16 cellular contexts compared by ENCODE assay signal in genomic region chr3:71088019-71088711, GRCh38.
DNase-seq lines count a peak whose midpoint lies in the region; ATAC-seq, FAIRE-seq and TF ChIP-seq lines count a peak whose summit lies in the region.
"Had no signal": no experiment of that assay in that cellular context is flagged by ENCODE, and none has a peak within 500 bp of the region (broad histone marks: within the 10 kb centered on the region; RNA-seq: fewer than 3 reads in every experiment).

No MANE protein-coding gene starts in this region.

- no peaks in the 10 kb centered on the region for H3K36me3 ChIP-seq in GM12878 (ENCODE audit: control insufficient read depth in 2 of 2, insufficient read depth in 2 of 2, low read length in 1 of 2)
- no peaks in the 10 kb centered on the region for H3K36me3 ChIP-seq in osteoblast (ENCODE audit: insufficient read depth, low read length)
- H3K36me3 ChIP-seq: vagina had no signal

- BruUV-seq in GM12878 (replicated peaks; lab: Mats Ljungman, UMichigan) = no TSS peak

- intact Hi-C loops in activated CD4-positive, alpha-beta T cell treated with anti-CD3 and anti-CD28 coated beads for 36 hours (cut with DNase I, micrococcal nuclease) = loop anchor here (5.0 kb wide), 3 partner anchors 294 to 404 kb away; no protein-coding TSS in a partner anchor
- intact Hi-C loops in GM12878 (cut with micrococcal nuclease; ENCODE audit: unreplicated experiment) = no loop called here

- no peak for ATAC-seq in activated CD4-positive, alpha-beta T cell treated with anti-CD3 and anti-CD28 coated beads for 36 hours
- ATAC-seq in GM12878 = no peak
- no peak for ATAC-seq in HG02970 (IDR thresholded peaks at IDR 0.05; ENCODE audit: low FRiP score, unreplicated experiment)
- no peak for ATAC-seq in HG02678 (IDR thresholded peaks at IDR 0.05; ENCODE audit: unreplicated experiment)

- peaks cover 34% of the 10 kb centered on the region for H3K4me1 ChIP-seq in GM12878 (ENCODE audit: control insufficient read depth, insufficient read depth, low read length)
- H3K4me1 ChIP-seq in osteoblast (ENCODE audit: insufficient read depth, low read length) = peaks cover 19% of the 10 kb centered on the region
- H3K4me1 ChIP-seq: parathyroid adenoma, vagina had no signal

- 0 out of 2 replicates have a peak overlapping the region, but pooled peaks have one; percentile 24 for H3K9ac ChIP-seq in GM12878 (ENCODE audit: control insufficient read depth, insufficient read depth, low read length)
- H3K9ac ChIP-seq: GM23248, parathyroid adenoma had no signal

- no peak for DNase-seq in activated CD4-positive, alpha-beta T cell treated with anti-CD3 and anti-CD28 coated beads for 36 hours
- no peak for DNase-seq in activated CD4-positive, alpha-beta T cell treated with anti-CD3 and anti-CD28 coated beads for 1 hour
- DNase-seq in NCI-H69 (lab: John Stamatoyannopoulos, UW) (peak; percentile 67), GM12878 (ENCODE audit: low read depth, low spot score) (no peak), osteoblast (ENCODE audit: insufficient read length, low spot score, missing footprints) (peak; percentile 72), NAMALWA (ENCODE audit: low spot score) (no peak)
- DNase-seq: DMS79, GM23248, hypothalamus, NCI-H1048, NCI-H2227 treated with DMSO at 0.1 percent for 48 hours, OCI-M1 had no signal

- H3K4me2 ChIP-seq in GM12878 (ENCODE audit: control insufficient read depth, insufficient read depth) (peak overlapping the region; percentile 79), osteoblast (ENCODE audit: insufficient read depth, low read length) (no peak overlapping the region)

- H3K4me3 ChIP-seq in GM12878 (no peak overlapping the region), osteoblast (ENCODE audit: insufficient read depth, low read length) (no peak overlapping the region)
- H3K4me3 ChIP-seq: GM23248, vagina had no signal

- H3K9me3 Mint-ChIP-seq in activated CD4-positive, alpha-beta T cell treated with anti-CD3 and anti-CD28 coated beads for 36 hours (ENCODE audit: low read depth) = peaks cover under 1% of the 10 kb centered on the region

- peak overlapping the region; percentile 88 for H3K27ac Mint-ChIP-seq in activated CD4-positive, alpha-beta T cell treated with anti-CD3 and anti-CD28 coated beads for 36 hours

- H3K4me1 Mint-ChIP-seq in activated CD4-positive, alpha-beta T cell treated with anti-CD3 and anti-CD28 coated beads for 36 hours = peaks cover 94% of the 10 kb centered on the region

- CTCF ChIA-PET in activated CD4-positive, alpha-beta T cell treated with anti-CD3 and anti-CD28 coated beads for 36 hours (lab: Charles Lee) = interaction anchor here (0.7 to 1.4 kb wide), 6 partner anchors 12 to 310 kb away, joined by 3 to 5 read pairs (median 3); no protein-coding TSS in a partner anchor
- CTCF ChIA-PET in GM12878 (lab: Yijun Ruan, JAX) = no interaction called here

- no peaks in the 10 kb centered on the region for H3K27me3 Mint-ChIP-seq in activated CD4-positive, alpha-beta T cell treated with anti-CD3 and anti-CD28 coated beads for 36 hours

- POLR2A ChIA-PET in activated CD4-positive, alpha-beta T cell treated with anti-CD3 and anti-CD28 coated beads for 36 hours (lab: Charles Lee) = interaction anchor here (0.5 to 2.0 kb wide), 3 partner anchors 20 to 212 kb away, joined by 3 to 14 read pairs (median 7); no protein-coding TSS in a partner anchor
- POLR2A ChIA-PET in GM12878 (lab: Charles Lee) = no interaction called here

- RAD21 ChIA-PET in GM12878 (lab: Charles Lee; ENCODE audit: unreplicated experiment) = no interaction called here

- peaks cover 44% of the 10 kb centered on the region for H3K36me3 Mint-ChIP-seq in activated CD4-positive, alpha-beta T cell treated with anti-CD3 and anti-CD28 coated beads for 36 hours (ENCODE audit: low read depth)

- WGBS in GM12878 (ENCODE audit: insufficient coverage, insufficient replicate concordance, low lambda C conversion rate, missing lambda C conversion rate) = 28% methylated on average over 7 of the region's 8 CpGs

- H3K27me3 ChIP-seq in GM12878 (replicated peaks in 1 of 2; ENCODE audit: control insufficient read depth in 2 of 2, insufficient read depth in 2 of 2, low read length in 1 of 2) (no peaks in the 10 kb centered on the region), osteoblast (ENCODE audit: insufficient read depth, low read length) (no peaks in the 10 kb centered on the region)
- H3K27me3 ChIP-seq: vagina had no signal

- H3K9me3 ChIP-seq in GM12878 (replicated peaks; ENCODE audit: control insufficient read depth, insufficient read depth, low read length) = no peaks in the 10 kb centered on the region; the same call in 2 of the 3 replicates
- H3K9me3 ChIP-seq in osteoblast (ENCODE audit: low read depth, low read length) = no peaks in the 10 kb centered on the region
- H3K9me3 ChIP-seq: vagina had no signal

- no peak for TF ChIP-seq EP300 in GM12878 (IDR thresholded peaks at IDR 0.05; ENCODE audit: borderline replicate concordance in 1 of 2, control insufficient read depth in 1 of 2, low read depth in 2 of 2, low read length in 2 of 2)

- TF ChIP-seq CTCF in GM12878 (IDR thresholded peaks at IDR 0.05 in 2 of 3, conservative IDR thresholded peaks at IDR 0.05 in 1 of 3; ENCODE audit: control insufficient read depth in 2 of 3, extremely low read depth in 1 of 3, insufficient read depth in 1 of 3, low read depth in 3 of 3, low read length in 3 of 3) = no peak
- TF ChIP-seq CTCF in osteoblast (IDR thresholded peaks at IDR 0.05; ENCODE audit: extremely low read depth, low read depth, low read length) = no peak

- H3K27ac ChIP-seq in GM12878 (ENCODE audit: control insufficient read depth, insufficient read depth) = peak overlapping the region; percentile 81
- peak overlapping the region; percentile 77 for H3K27ac ChIP-seq in osteoblast (ENCODE audit: low read depth, low read length)
- H3K27ac ChIP-seq: GM23248, parathyroid adenoma, vagina had no signal

- no peak for TF ChIP-seq RAD21 in GM12878 (IDR thresholded peaks at IDR 0.05; ENCODE audit: insufficient read depth, low read depth, low read length)

- H3K79me2 ChIP-seq in GM12878 (ENCODE audit: control insufficient read depth, insufficient read depth, low read length) = no peaks in the 10 kb centered on the region
- H3K79me2 ChIP-seq in osteoblast (ENCODE audit: insufficient read depth, low read length) = peaks cover 79% of the 10 kb centered on the region
- H3K79me2 ChIP-seq: parathyroid adenoma had no signal

- no peaks in the 10 kb centered on the region for H4K20me1 ChIP-seq in GM12878 (ENCODE audit: control insufficient read depth, insufficient read depth)
- H4K20me1 ChIP-seq in osteoblast (ENCODE audit: insufficient read depth, low read length) = peaks cover 15% of the 10 kb centered on the region

- in situ Hi-C loops in GM12878 (cut with MboI) = loop anchor here (10.0 kb wide), 1 partner anchor 307 kb away; no protein-coding TSS in a partner anchor

- SMC1A ChIA-PET in GM12878 (lab: Charles Lee; ENCODE audit: uncharacterized antibody, unreplicated experiment) = no interaction called here

- TF ChIP-seq POLR2A in GM12878 (IDR thresholded peaks at IDR 0.05; ENCODE audit: low read depth, low read length) = no peak

- no peak for FAIRE-seq in GM12878 (lab: Jason Lieb, UNC)

- H2AFZ ChIP-seq in GM12878 (ENCODE audit: control insufficient read depth, low read depth, low read length) = no peak overlapping the region; the same call in 1 of the 2 replicates
- H2AFZ ChIP-seq in osteoblast (ENCODE audit: low read length) = no peak overlapping the region
- H2AFZ ChIP-seq: GM23248, parathyroid adenoma had no signal

- H3K4me3 Mint-ChIP-seq in activated CD4-positive, alpha-beta T cell treated with anti-CD3 and anti-CD28 coated beads for 36 hours = no peak overlapping the region

TF ChIP-seq in GM12878, 131 proteins besides CTCF, POLR2A, EP300 and RAD21:
- 0 out of 2 replicates have a peak, but pooled peaks have one; percentile 7 for TF ChIP-seq SMC3 (IDR thresholded peaks at IDR 0.05; ENCODE audit: borderline replicate concordance, low read length)
- TF ChIP-seq ZNF622 (IDR thresholded peaks at IDR 0.05) = no peak
TF ChIP-seq in GM12878: peak in this region for 1.

Comparison
In these comparisons a context has a peak if more than half of its experiments do, and no peak if none do; other contexts are left out.
1. DNase-seq: peak in NCI-H69 (single experiment) and osteoblast (single experiment); none in activated CD4-positive, alpha-beta T cell treated with anti-CD3 and anti-CD28 coated beads for 36 hours (single experiment), activated CD4-positive, alpha-beta T cell treated with anti-CD3 and anti-CD28 coated beads for 1 hour (single experiment), GM12878 (single experiment) and NAMALWA (single experiment).